12 cellular contexts compared by ENCODE assay signal in genomic region chr2:71156531-71156930, GRCh38. TPM values are rescaled to one million over a fixed set of nuclear protein-coding genes. Genes with fewer than 3 reads are reported as not detected.
DNase-seq lines count a peak whose midpoint lies in the region; ATAC-seq, FAIRE-seq and TF ChIP-seq lines count a peak whose summit lies in the region.
"Had no signal": no experiment of that assay in that cellular context is flagged by ENCODE, and none has a peak within 500 bp of the region (broad histone marks: within the 10 kb centered on the region; RNA-seq: fewer than 3 reads in every experiment).

No MANE protein-coding gene starts in this region.

- H3K36me3 ChIP-seq in Panc1 (ENCODE audit: control insufficient read depth, insufficient read depth, low read length): no peaks in the 10 kb centered on the region
- no peaks in the 10 kb centered on the region for H3K36me3 ChIP-seq in keratinocyte (ENCODE audit: control insufficient read depth in 2 of 2, extremely low read depth in 1 of 2, insufficient read depth in 2 of 2, low read length in 2 of 2)

- H3K4me3 ChIP-seq in Panc1 (ENCODE audit: low read depth in 2 of 2, low read length in 2 of 2) (peak overlapping the region in 1 of 2 experiments; percentile 27; a peak in 2 of 4 replicates), keratinocyte (ENCODE audit: control insufficient read depth in 2 of 3, extremely low read depth in 1 of 3, insufficient read depth in 2 of 3, low read depth in 1 of 3, low read length in 3 of 3) (no peak overlapping the region)

- H3K9me3 ChIP-seq in Panc1 (ENCODE audit: control insufficient read depth, insufficient read depth, low read depth, low read length): no peaks in the 10 kb centered on the region
- no peaks in the 10 kb centered on the region for H3K9me3 ChIP-seq in keratinocyte (ENCODE audit: control insufficient read depth, low read depth, low read length)

- H3K27ac ChIP-seq in Panc1 (ENCODE audit: low read length) (no peak overlapping the region), keratinocyte (ENCODE audit: control insufficient read depth, insufficient read depth, low read length) (no peak overlapping the region)

- in situ Hi-C loops in Panc1 (cut with HindIII; ENCODE audit: low pct_unique_long_range_greater_than_20kb, low sequenced_read_pairs): no loop called here

- H3K27ac Mint-ChIP-seq in natural killer cell: no peak overlapping the region
- H3K27ac Mint-ChIP-seq in activated naive CD8-positive, alpha-beta T cell treated with anti-CD3 and anti-CD28 coated beads, Interleukin-2, amount 50 U/mL, for 24 hours: no peak overlapping the region
- H3K27ac Mint-ChIP-seq: activated B cell treated with CpG ODN at 0.5 μM for 24 hours; activated naive CD8-positive, alpha-beta T cell; H9; stimulated activated effector memory CD8-positive, alpha-beta T cell treated with anti-CD3 and anti-CD28 coated beads, Interleukin-12 subunit alpha, Interleukin-12 subunit beta, amount 100 ng/mL, for 72 hours had no signal

- no peak overlapping the region for H3K4me3 Mint-ChIP-seq in natural killer cell
- no peak overlapping the region for H3K4me3 Mint-ChIP-seq in activated naive CD8-positive, alpha-beta T cell treated with anti-CD3 and anti-CD28 coated beads, Interleukin-2, amount 50 U/mL, for 24 hours
- H3K4me3 Mint-ChIP-seq: activated B cell treated with CpG ODN at 0.5 μM for 24 hours; activated naive CD8-positive, alpha-beta T cell; H9; stimulated activated effector memory CD8-positive, alpha-beta T cell treated with anti-CD3 and anti-CD28 coated beads, Interleukin-12 subunit alpha, Interleukin-12 subunit beta, amount 100 ng/mL, for 72 hours had no signal

- no TSS peak for BruUV-seq in Panc1 (replicated peaks; lab: Mats Ljungman, UMichigan)

- H3K36me3 Mint-ChIP-seq in natural killer cell: no peaks in the 10 kb centered on the region
- H3K36me3 Mint-ChIP-seq in activated naive CD8-positive, alpha-beta T cell treated with anti-CD3 and anti-CD28 coated beads, Interleukin-2, amount 50 U/mL, for 24 hours (ENCODE audit: low read depth): no peaks in the 10 kb centered on the region
- H3K36me3 Mint-ChIP-seq: activated naive CD8-positive, alpha-beta T cell; stimulated activated effector memory CD8-positive, alpha-beta T cell treated with anti-CD3 and anti-CD28 coated beads, Interleukin-12 subunit alpha, Interleukin-12 subunit beta, amount 100 ng/mL, for 72 hours had no signal

- no peak for FAIRE-seq in keratinocyte (lab: Jason Lieb, UNC)

- H3K9me1 ChIP-seq in keratinocyte (ENCODE audit: control insufficient read depth, extremely low read depth, insufficient read depth, low read length): no peaks in the 10 kb centered on the region

- no peak overlapping the region for H2AFZ ChIP-seq in keratinocyte (ENCODE audit: control insufficient read depth, low read length)

- CTCF ChIA-PET in Panc1 (lab: Charles Lee): interaction anchor here (0.7 to 1.1 kb wide), 2 partner anchors 56 to 209 kb away, joined by 3 to 4 read pairs; no protein-coding TSS in a partner anchor

- no peak overlapping the region for H3K9ac ChIP-seq in keratinocyte (ENCODE audit: control insufficient read depth, extremely low read depth, insufficient read depth, low read length)

- no peak for TF ChIP-seq CTCF in Panc1 (IDR thresholded peaks at IDR 0.05)
- no peak for TF ChIP-seq CTCF in keratinocyte (optimal IDR thresholded peaks at IDR 0.05 in 1 of 3, IDR thresholded peaks at IDR 0.05 in 1 of 3, conservative IDR thresholded peaks at IDR 0.05 in 1 of 3; ENCODE audit: extremely low read depth in 1 of 3, insufficient read depth in 2 of 3, low read length in 3 of 3)
- no peak for TF ChIP-seq CTCF in natural killer cell (IDR thresholded peaks at IDR 0.05)

- intact Hi-C loops in Panc1 (cut with micrococcal nuclease; ENCODE audit: unreplicated experiment): no loop called here
- intact Hi-C loops in natural killer cell (cut with micrococcal nuclease): loop anchor here (2.0 kb wide), 1 partner anchor 354 kb away; no protein-coding TSS in a partner anchor

- no peaks in the 10 kb centered on the region for H3K4me1 ChIP-seq in Panc1 (ENCODE audit: control insufficient read depth, insufficient read depth, low read length)
- H3K4me1 ChIP-seq in keratinocyte (ENCODE audit: control insufficient read depth, extremely low read depth, insufficient read depth, low read length): no peaks in the 10 kb centered on the region

- ATAC-seq in Panc1: peak; percentile 49
- ATAC-seq in natural killer cell: no peak
- ATAC-seq in HG03135 (IDR thresholded peaks at IDR 0.05; ENCODE audit: unreplicated experiment): no peak
- ATAC-seq in HG03097 (IDR thresholded peaks at IDR 0.05; ENCODE audit: low FRiP score, unreplicated experiment): no peak
- no peak for ATAC-seq in activated naive CD8-positive, alpha-beta T cell treated with anti-CD3 and anti-CD28 coated beads, Interleukin-2, amount 50 U/mL, for 24 hours

- DNase-seq in DMS 273 (lab: John Stamatoyannopoulos, UW; ENCODE audit: unreplicated experiment): peak; percentile 95
- peak; percentile 34 for DNase-seq in NAMALWA (ENCODE audit: low spot score)
- no peak for DNase-seq in Panc1 (ENCODE audit: low read depth, low spot score)
- no peak for DNase-seq in keratinocyte (ENCODE audit: low read depth, low spot score)
- no peak for DNase-seq in natural killer cell
- no peak for DNase-seq in activated naive CD8-positive, alpha-beta T cell treated with anti-CD3 and anti-CD28 coated beads, Interleukin-2, amount 50 U/mL, for 24 hours
- DNase-seq: activated B cell treated with CpG ODN at 0.5 μM for 24 hours, H9 had no signal

- H3K27me3 Mint-ChIP-seq in natural killer cell (ENCODE audit: low read depth in 2 of 2): peaks cover 7 to 11% of the 10 kb centered on the region in 2 donors
- peaks cover 6% of the 10 kb centered on the region for H3K27me3 Mint-ChIP-seq in activated naive CD8-positive, alpha-beta T cell treated with anti-CD3 and anti-CD28 coated beads, Interleukin-2, amount 50 U/mL, for 24 hours

- H4K20me1 ChIP-seq in keratinocyte (ENCODE audit: control insufficient read depth, extremely low read depth, insufficient read depth, low read length): no peaks in the 10 kb centered on the region

- POLR2A ChIA-PET in Panc1 (lab: Charles Lee): interaction anchor here (0.9 kb wide), 1 partner anchor 14 kb away, joined by 4 read pairs; no protein-coding TSS in a partner anchor

- no peaks in the 10 kb centered on the region for H3K9me3 Mint-ChIP-seq in natural killer cell
- H3K9me3 Mint-ChIP-seq in activated naive CD8-positive, alpha-beta T cell treated with anti-CD3 and anti-CD28 coated beads, Interleukin-2, amount 50 U/mL, for 24 hours: no peaks in the 10 kb centered on the region
- H3K9me3 Mint-ChIP-seq: activated B cell treated with CpG ODN at 0.5 μM for 24 hours; stimulated activated effector memory CD8-positive, alpha-beta T cell treated with anti-CD3 and anti-CD28 coated beads, Interleukin-12 subunit alpha, Interleukin-12 subunit beta, amount 100 ng/mL, for 72 hours had no signal

- H3K27me3 ChIP-seq in Panc1 (ENCODE audit: control insufficient read depth, insufficient read depth, low read length) (peaks cover 2% of the 10 kb centered on the region; the same call in 1 of the 2 replicates), keratinocyte (ENCODE audit: control insufficient read depth, extremely low read depth, insufficient read depth, low read length) (no peaks in the 10 kb centered on the region)

- peaks cover 6 to 7% of the 10 kb centered on the region in 2 donors for H3K4me1 Mint-ChIP-seq in natural killer cell
- H3K4me1 Mint-ChIP-seq in activated naive CD8-positive, alpha-beta T cell treated with anti-CD3 and anti-CD28 coated beads, Interleukin-2, amount 50 U/mL, for 24 hours: peaks cover 3% of the 10 kb centered on the region

- dilution Hi-C loops in keratinocyte (cut with MboI; ENCODE audit: extremely low pct_ligation_motif_present, low sequenced_read_pairs): no loop called here

- H3K79me2 ChIP-seq in keratinocyte (ENCODE audit: control insufficient read depth, insufficient read depth, low read length): no peaks in the 10 kb centered on the region

- H3K4me2 ChIP-seq in keratinocyte (ENCODE audit: control insufficient read depth, extremely low read depth, insufficient read depth, low read depth, low read length): peak overlapping the region; percentile 29

RNA-seq across cellular contexts. Expression of gene MPHOSPH10, which starts 26.1 kb away (rescaled TPM):
- total RNA-seq in Panc1 (2021; ENCODE audit: unreplicated experiment) (34.1 TPM), natural killer cell (10 to 100 TPM; 27.9 to 34.2 (median 31.4) TPM)
- 20.8 TPM for polyA plus RNA-seq in Panc1 (2012; ENCODE audit: insufficient read length)
- 9.7 to 20.3 TPM (median 16.1 TPM) in 3 replicates for polyA plus RNA-seq in keratinocyte
- 66.6 TPM for polyA plus RNA-seq in keratinocyte (2011; ENCODE audit: low read depth)
- polyA plus RNA-seq in keratinocyte (2011; cell fraction: cytosol; rRNA removed): 9.7 and 12.0 TPM in 2 replicates
- polyA plus RNA-seq in keratinocyte (2011; cell fraction: nucleus; rRNA removed): 14.1 and 24.5 TPM in 2 replicates
- 16.5 and 17.7 TPM in 2 replicates for polyA plus RNA-seq in keratinocyte (2012; ENCODE audit: low replicate concordance)
- 1.2 to 7.4 TPM (median 2.0 TPM) in 3 replicates for polyA minus RNA-seq in keratinocyte
- 10.6 TPM for polyA minus RNA-seq in keratinocyte (2011; cell fraction: cytosol; rRNA and poly(A)+ RNA removed)
- polyA minus RNA-seq in keratinocyte (2011; cell fraction: nucleus; rRNA and poly(A)+ RNA removed): 5.5 and 7.8 TPM in 2 replicates

RNA-seq across cellular contexts. Expression of gene MCEE, which starts 26.5 kb away (rescaled TPM):
- 4.8 TPM for total RNA-seq in Panc1 (2021; ENCODE audit: unreplicated experiment)
- polyA plus RNA-seq in Panc1 (2012; ENCODE audit: insufficient read length): 3.4 TPM
- 4.5 to 7.4 TPM (median 6.4 TPM) in 3 replicates for polyA plus RNA-seq in keratinocyte
- polyA plus RNA-seq in keratinocyte (2011; ENCODE audit: low read depth): 2.0 TPM
- polyA plus RNA-seq in keratinocyte (2011; cell fraction: cytosol; rRNA removed): 3.3 and 5.3 TPM in 2 replicates
- polyA plus RNA-seq in keratinocyte (2011; cell fraction: nucleus; rRNA removed): 5.7 and 6.7 TPM in 2 replicates
- 5.1 and 9.2 TPM in 2 replicates for polyA plus RNA-seq in keratinocyte (2012; ENCODE audit: low replicate concordance)
- polyA minus RNA-seq in keratinocyte: 1.4 to 3.0 TPM (median 2.3 TPM) in 3 replicates
- 2.5 TPM for polyA minus RNA-seq in keratinocyte (2011; cell fraction: cytosol; rRNA and poly(A)+ RNA removed)
- 2.3 and 2.6 TPM in 2 replicates for polyA minus RNA-seq in keratinocyte (2011; cell fraction: nucleus; rRNA and poly(A)+ RNA removed)
- total RNA-seq in natural killer cell: 10 to 100 TPM in 1 of 3 donors, 1 to 10 TPM in 2; 8.4 to 10.4 (median 8.7) TPM

Comparison
In these comparisons a context has a peak if more than half of its experiments do, and no peak if none do; other contexts are left out.
1. DNase-seq: peak in DMS 273 (single experiment) and NAMALWA (single experiment); none in Panc1 (single experiment), keratinocyte (single experiment), natural killer cell (single experiment) and activated naive CD8-positive, alpha-beta T cell treated with anti-CD3 and anti-CD28 coated beads, Interleukin-2, amount 50 U/mL, for 24 hours (single experiment).